8 cellular contexts compared by ENCODE assay signal in genomic region chr4:1335174-1335883, GRCh38. TPM values are rescaled to one million over a fixed set of nuclear protein-coding genes. Genes with fewer than 3 reads are reported as not detected.
A peak's percentile ranks its signal among the peaks of the same experiment; 100 is the strongest.
DNase-seq lines count a peak whose midpoint lies in the region; ATAC-seq and TF ChIP-seq lines count a peak whose summit lies in the region.
"Not testable (repeated sequence)": the region's sequence is repeated elsewhere in the genome, so short reads cannot be mapped to it uniquely, and the experiment has no call there.

No MANE protein-coding gene starts in this region.

- not testable (repeated sequence) for H3K79me2 ChIP-seq in fibroblast of lung (ENCODE audit: control insufficient read depth, insufficient read depth, low read length)

- H3K27ac Mint-ChIP-seq in activated CD8-positive, alpha-beta memory T cell treated with anti-CD3 and anti-CD28 coated beads, Interleukin-2, amount 10 ng/mL, durations not matched to agents 7 days and 5 days, result peak overlapping the region; percentile 48
- H3K27ac Mint-ChIP-seq in central memory CD8-positive, alpha-beta T cell (ENCODE audit: low read depth), result peak overlapping the region; percentile 17
- H3K27ac Mint-ChIP-seq in natural killer cell treated with Interleukin-12 subunit alpha and Interleukin-12 subunit beta and Interleukin-15 and Interleukin-18, amount 100 ng/mL, for 72 hours, result peak overlapping the region; percentile 79 to 93
- peak overlapping the region; percentile 28 to 72 for H3K27ac Mint-ChIP-seq in stimulated activated naive CD8-positive, alpha-beta T cell treated with anti-CD3 and anti-CD28 coated beads, Interleukin-15, amount 100 ng/mL, for 72 hours

- DNase-seq in HL-60 (ENCODE audit: low read depth in 1 of 2, low spot score in 1 of 2) (peak; percentile 7 to 54), fibroblast of lung (ENCODE audit: low read depth in 2 of 2) (peak; percentile 9 to 22)
- not testable (repeated sequence) for DNase-seq in RWPE1 (ENCODE audit: low spot score); activated CD8-positive, alpha-beta memory T cell treated with anti-CD3 and anti-CD28 coated beads, Interleukin-2, amount 10 ng/mL, durations not matched to agents 7 days and 5 days; central memory CD8-positive, alpha-beta T cell (ENCODE audit: low spot score in 2 of 2); natural killer cell treated with Interleukin-12 subunit alpha and Interleukin-12 subunit beta and Interleukin-15 and Interleukin-18, amount 100 ng/mL, for 72 hours (ENCODE audit: low spot score); stimulated activated naive CD8-positive, alpha-beta T cell treated with anti-CD3 and anti-CD28 coated beads, Interleukin-15, amount 100 ng/mL, for 72 hours

- not testable (repeated sequence) for H2AFZ ChIP-seq in fibroblast of lung (ENCODE audit: low read length)

- POLR2A ChIA-PET in RWPE1 (lab: Yijun Ruan, JAX; ENCODE audit: low non-redundant PET), result not testable (repeated sequence)

- TF ChIP-seq CTCF in HL-60 (IDR thresholded peaks at IDR 0.05; ENCODE audit: insufficient read depth, low read length); RWPE1 (conservative IDR thresholded peaks at IDR 0.05; ENCODE audit: low read depth); fibroblast of lung (conservative IDR thresholded peaks at IDR 0.05 in 1 of 2, IDR thresholded peaks at IDR 0.05 in 1 of 2; ENCODE audit: low read depth in 1 of 2, low read length in 2 of 2): not testable (repeated sequence)

- H3K4me3 ChIP-seq in BLaER1 treated with 17β-estradiol and CSF1 and Interleukin-3, amounts not matched to agents 10 nM and 100 nM, result 0 out of 20 replicates have a peak overlapping the region, but pooled peaks of 1 of the 10 experiments have one; percentile 37
- H3K4me3 ChIP-seq in HL-60 (replicated peaks; ENCODE audit: insufficient read depth, low read length); fibroblast of lung (replicated peaks in 1 of 4; ENCODE audit: control extremely low read depth in 1 of 4, insufficient read depth in 1 of 4, low read depth in 3 of 4, low read length in 4 of 4): not testable (repeated sequence)

- peak overlapping the region in 6 of 11 experiments; percentile 60 to 88 (median 82); a peak in 7 of 22 replicates for H3K4me2 ChIP-seq in BLaER1 treated with 17β-estradiol and CSF1 and Interleukin-3, amounts not matched to agents 10 nM and 100 nM
- H3K4me2 ChIP-seq in fibroblast of lung (ENCODE audit: extremely low read depth, insufficient read depth, low read length), result not testable (repeated sequence)

- H3K27me3 Mint-ChIP-seq in activated CD8-positive, alpha-beta memory T cell treated with anti-CD3 and anti-CD28 coated beads, Interleukin-2, amount 10 ng/mL, durations not matched to agents 7 days and 5 days; central memory CD8-positive, alpha-beta T cell; natural killer cell treated with Interleukin-12 subunit alpha and Interleukin-12 subunit beta and Interleukin-15 and Interleukin-18, amount 100 ng/mL, for 72 hours; stimulated activated naive CD8-positive, alpha-beta T cell treated with anti-CD3 and anti-CD28 coated beads, Interleukin-15, amount 100 ng/mL, for 72 hours: not testable (repeated sequence)

- H3K36me3 ChIP-seq in BLaER1 treated with 17β-estradiol and CSF1 and Interleukin-3, amounts not matched to agents 10 nM and 100 nM, result peaks cover 72 to 90% (median 86%) of the 10 kb centered on the region in 11 experiments
- H3K36me3 ChIP-seq in fibroblast of lung (ENCODE audit: control insufficient read depth, insufficient read depth, low read length), result peaks cover 37% of the 10 kb centered on the region

- CTCF ChIA-PET in RWPE1 (lab: Yijun Ruan, JAX); activated CD8-positive, alpha-beta memory T cell treated with anti-CD3 and anti-CD28 coated beads, Interleukin-2, amount 10 ng/mL, durations not matched to agents 7 days and 5 days (lab: Charles Lee): not testable (repeated sequence)

- H3K27me3 ChIP-seq in BLaER1 treated with 17β-estradiol and CSF1 and Interleukin-3, amounts not matched to agents 10 nM and 100 nM; HL-60 (ENCODE audit: insufficient read depth, poor library complexity, severe bottlenecking); fibroblast of lung (ENCODE audit: control insufficient read depth, insufficient read depth, low read length): not testable (repeated sequence)

- H3K9me3 ChIP-seq in BLaER1 treated with 17β-estradiol and CSF1 and Interleukin-3, amounts not matched to agents 10 nM and 100 nM (replicated peaks in 1 of 11), result peaks cover 0 to 30% (median 13%) of the 10 kb centered on the region in 11 experiments; a peak in 15 of 22 replicates
- H3K9me3 ChIP-seq in fibroblast of lung (ENCODE audit: control insufficient read depth, insufficient read depth, low read depth, low read length), result not testable (repeated sequence)

- peaks cover 39% of the 10 kb centered on the region for H3K4me1 Mint-ChIP-seq in activated CD8-positive, alpha-beta memory T cell treated with anti-CD3 and anti-CD28 coated beads, Interleukin-2, amount 10 ng/mL, durations not matched to agents 7 days and 5 days
- H3K4me1 Mint-ChIP-seq in central memory CD8-positive, alpha-beta T cell, result peaks cover 29% of the 10 kb centered on the region
- H3K4me1 Mint-ChIP-seq in natural killer cell treated with Interleukin-12 subunit alpha and Interleukin-12 subunit beta and Interleukin-15 and Interleukin-18, amount 100 ng/mL, for 72 hours (ENCODE audit: low read depth in 2 of 2), result peaks cover 34 to 35% of the 10 kb centered on the region in 2 donors
- peaks cover 49% of the 10 kb centered on the region for H3K4me1 Mint-ChIP-seq in stimulated activated naive CD8-positive, alpha-beta T cell treated with anti-CD3 and anti-CD28 coated beads, Interleukin-15, amount 100 ng/mL, for 72 hours

- H3K27ac ChIP-seq in BLaER1 treated with 17β-estradiol and CSF1 and Interleukin-3, amounts not matched to agents 10 nM and 100 nM, result peak overlapping the region; percentile 42 to 70 (median 57); a peak in 21 of 22 replicates
- H3K27ac ChIP-seq in HL-60 (replicated peaks) (peak overlapping the region; percentile 61), RWPE1 (peak overlapping the region; percentile 32)
- not testable (repeated sequence) for H3K27ac ChIP-seq in fibroblast of lung (ENCODE audit: insufficient read depth, low read length)

- H3K4me1 ChIP-seq in BLaER1 treated with 17β-estradiol and CSF1 and Interleukin-3, amounts not matched to agents 10 nM and 100 nM, result peaks cover 23 to 57% (median 44%) of the 10 kb centered on the region in 10 experiments
- not testable (repeated sequence) for H3K4me1 ChIP-seq in fibroblast of lung (ENCODE audit: control insufficient read depth, extremely low read depth, insufficient read depth, low read length)

- peaks cover 15 to 52% (median 31%) of the 10 kb centered on the region in 11 experiments; a peak in 19 of 22 replicates for H4K20me1 ChIP-seq in BLaER1 treated with 17β-estradiol and CSF1 and Interleukin-3, amounts not matched to agents 10 nM and 100 nM
- not testable (repeated sequence) for H4K20me1 ChIP-seq in fibroblast of lung (ENCODE audit: control insufficient read depth, extremely low read depth, insufficient read depth, low read length)

- peaks cover 65% of the 10 kb centered on the region for H3K36me3 Mint-ChIP-seq in activated CD8-positive, alpha-beta memory T cell treated with anti-CD3 and anti-CD28 coated beads, Interleukin-2, amount 10 ng/mL, durations not matched to agents 7 days and 5 days
- H3K36me3 Mint-ChIP-seq in central memory CD8-positive, alpha-beta T cell (ENCODE audit: insufficient read depth), result peaks cover 20% of the 10 kb centered on the region
- H3K36me3 Mint-ChIP-seq in natural killer cell treated with Interleukin-12 subunit alpha and Interleukin-12 subunit beta and Interleukin-15 and Interleukin-18, amount 100 ng/mL, for 72 hours, result peaks cover 26% of the 10 kb centered on the region

- not testable (repeated sequence) for H3K9me3 Mint-ChIP-seq in activated CD8-positive, alpha-beta memory T cell treated with anti-CD3 and anti-CD28 coated beads, Interleukin-2, amount 10 ng/mL, durations not matched to agents 7 days and 5 days (ENCODE audit: low read depth); central memory CD8-positive, alpha-beta T cell; natural killer cell treated with Interleukin-12 subunit alpha and Interleukin-12 subunit beta and Interleukin-15 and Interleukin-18, amount 100 ng/mL, for 72 hours; stimulated activated naive CD8-positive, alpha-beta T cell treated with anti-CD3 and anti-CD28 coated beads, Interleukin-15, amount 100 ng/mL, for 72 hours

- ATAC-seq in activated CD8-positive, alpha-beta memory T cell treated with anti-CD3 and anti-CD28 coated beads, Interleukin-2, amount 10 ng/mL, durations not matched to agents 7 days and 5 days; central memory CD8-positive, alpha-beta T cell (replicated peaks; ENCODE audit: extremely low read depth, poor library complexity, severe bottlenecking); stimulated activated naive CD8-positive, alpha-beta T cell treated with anti-CD3 and anti-CD28 coated beads, Interleukin-15, amount 100 ng/mL, for 72 hours: not testable (repeated sequence)
- ATAC-seq in natural killer cell treated with Interleukin-12 subunit alpha and Interleukin-12 subunit beta and Interleukin-15 and Interleukin-18, amount 100 ng/mL, for 72 hours, result peak in 1 of 2 donors; percentile 73

- peak overlapping the region in 3 of 11 experiments; percentile 13 to 57 (median 42); a peak in 4 of 22 replicates for H3K9ac ChIP-seq in BLaER1 treated with 17β-estradiol and CSF1 and Interleukin-3, amounts not matched to agents 10 nM and 100 nM
- not testable (repeated sequence) for H3K9ac ChIP-seq in fibroblast of lung (ENCODE audit: insufficient read depth, low read length)

- H3K4me3 Mint-ChIP-seq in activated CD8-positive, alpha-beta memory T cell treated with anti-CD3 and anti-CD28 coated beads, Interleukin-2, amount 10 ng/mL, durations not matched to agents 7 days and 5 days; central memory CD8-positive, alpha-beta T cell; stimulated activated naive CD8-positive, alpha-beta T cell treated with anti-CD3 and anti-CD28 coated beads, Interleukin-15, amount 100 ng/mL, for 72 hours: not testable (repeated sequence)
- peak overlapping the region; percentile 56 for H3K4me3 Mint-ChIP-seq in natural killer cell treated with Interleukin-12 subunit alpha and Interleukin-12 subunit beta and Interleukin-15 and Interleukin-18, amount 100 ng/mL, for 72 hours

RNA-seq across cellular contexts. Expression of gene UVSSA, which starts 11.7 kb away (rescaled TPM):
- 10 to 100 TPM; 18.2 to 25.2 TPM for total RNA-seq in activated CD8-positive, alpha-beta memory T cell treated with anti-CD3 and anti-CD28 coated beads, Interleukin-2, amount 10 ng/mL, durations not matched to agents 7 days and 5 days
- 4.6 and 7.6 TPM in 2 replicates for total RNA-seq in fibroblast of lung
- 4.0 and 4.6 TPM in 2 replicates for polyA plus RNA-seq in fibroblast of lung
- polyA plus RNA-seq in fibroblast of lung (2012), result 3.9 and 4.3 TPM in 2 replicates
- polyA minus RNA-seq in fibroblast of lung (ENCODE audit: low replicate concordance), result 5.6 and 7.3 TPM in 2 replicates
- total RNA-seq in natural killer cell treated with Interleukin-12 subunit alpha and Interleukin-12 subunit beta and Interleukin-15 and Interleukin-18, amount 100 ng/mL, for 72 hours, result 10 to 100 TPM; 19.6 to 25.1 TPM

RNA-seq across cellular contexts. Expression of gene MAEA, which starts 45.6 kb away (rescaled TPM):
- total RNA-seq in activated CD8-positive, alpha-beta memory T cell treated with anti-CD3 and anti-CD28 coated beads, Interleukin-2, amount 10 ng/mL, durations not matched to agents 7 days and 5 days, result 10 to 100 TPM; 63.9 to 70.0 TPM
- 37.2 and 44.3 TPM in 2 replicates for total RNA-seq in fibroblast of lung
- 53.8 and 59.5 TPM in 2 replicates for polyA plus RNA-seq in fibroblast of lung
- 49.3 and 67.4 TPM in 2 replicates for polyA plus RNA-seq in fibroblast of lung (2012)
- polyA minus RNA-seq in fibroblast of lung (ENCODE audit: low replicate concordance), result 55.9 and 75.0 TPM in 2 replicates
- 10 to 100 TPM; 60.1 to 93.7 TPM for total RNA-seq in natural killer cell treated with Interleukin-12 subunit alpha and Interleukin-12 subunit beta and Interleukin-15 and Interleukin-18, amount 100 ng/mL, for 72 hours

Comparison
In these comparisons a context has a peak if more than half of its experiments do, and no peak if none do; other contexts are left out.
1. H3K27ac Mint-ChIP-seq: peak in every context shown above with its lines; median percentile 86 in natural killer cell treated with Interleukin-12 subunit alpha and Interleukin-12 subunit beta and Interleukin-15 and Interleukin-18, amount 100 ng/mL, for 72 hours; 50 in stimulated activated naive CD8-positive, alpha-beta T cell treated with anti-CD3 and anti-CD28 coated beads, Interleukin-15, amount 100 ng/mL, for 72 hours; 48 in activated CD8-positive, alpha-beta memory T cell treated with anti-CD3 and anti-CD28 coated beads, Interleukin-2, amount 10 ng/mL, durations not matched to agents 7 days and 5 days; 17 in central memory CD8-positive, alpha-beta T cell.